17 cellular contexts compared by ENCODE assay signal in genomic region chr14:29039171-29039570, GRCh38.
DNase-seq lines count a peak whose midpoint lies in the region; FAIRE-seq and TF ChIP-seq lines count a peak whose summit lies in the region.
"Had no signal": no experiment of that assay in that cellular context is flagged by ENCODE, and none has a peak within 500 bp of the region (broad histone marks: within the 10 kb centered on the region; RNA-seq: fewer than 3 reads in every experiment).

No MANE protein-coding gene starts in this region.

- peak; percentile 49 for DNase-seq in ELR (ENCODE audit: low read depth)
- DNase-seq in M059J (ENCODE audit: low read depth): peak; percentile 44
- peak; percentile 12 for DNase-seq in bronchial epithelial cell (ENCODE audit: low read depth)
- DNase-seq in iris pigment epithelial cell (ENCODE audit: low read depth): peak; percentile 59
- DNase-seq in pons (ENCODE audit: low spot score): no peak
- no peak for DNase-seq in activated naive CD4-positive, alpha-beta T cell treated with Interleukin-2 at 50 U/mL for 16 hours
- no peak for DNase-seq in urothelium cell line (ENCODE audit: low spot score)
- DNase-seq in NCI-H2029 treated with DMSO at 0.1 percent for 48 hours (lab: John Stamatoyannopoulos, UW): no peak
- DNase-seq: amygdala, immature natural killer cell, lower lobe of right lung, NCI-H187 treated with DMSO at 0.1 percent for 48 hours, ovary, small intestine had no signal

- H3K4me3 ChIP-seq in bronchial epithelial cell (ENCODE audit: low read depth, low read length): no peak overlapping the region
- H3K4me3 ChIP-seq: lower lobe of right lung, ovary had no signal

- FAIRE-seq in bronchial epithelial cell (lab: Jason Lieb, UNC) (no peak), urothelium cell line (lab: Jason Lieb, UNC) (no peak)
- FAIRE-seq: D721Med, GM18507, GM19239, small intestine had no signal

- no peak for TF ChIP-seq CTCF in bronchial epithelial cell (IDR thresholded peaks at IDR 0.05; ENCODE audit: insufficient read depth, low read length, severe bottlenecking)

- H3K27me3 ChIP-seq in bronchial epithelial cell (ENCODE audit: control insufficient read depth, insufficient read depth, low read length): no peaks in the 10 kb centered on the region
- H3K27me3 ChIP-seq: ovary had no signal

- no peaks in the 10 kb centered on the region for H3K36me3 ChIP-seq in bronchial epithelial cell (ENCODE audit: control insufficient read depth, insufficient read depth, low read length)
- H3K36me3 ChIP-seq: lower lobe of right lung, ovary had no signal

Comparison
In these comparisons a context has a peak if more than half of its experiments do, and no peak if none do; other contexts are left out.
1. DNase-seq: peak in ELR (single experiment), M059J (single experiment), bronchial epithelial cell (single experiment) and iris pigment epithelial cell (single experiment); none in pons (single experiment), activated naive CD4-positive, alpha-beta T cell treated with Interleukin-2 at 50 U/mL for 16 hours (single experiment), urothelium cell line (single experiment) and NCI-H2029 treated with DMSO at 0.1 percent for 48 hours (single experiment).